Comparison of ENCODE assay signal across 9 cellular contexts in genomic region chr1:192544983-192545393, GRCh38. TPM values are rescaled to one million over a fixed set of nuclear protein-coding genes. Genes with fewer than 3 reads are reported as not detected.
A peak's percentile ranks its signal among the peaks of the same experiment; 100 is the strongest.
DNase-seq lines count a peak whose midpoint lies in the region; ATAC-seq and TF ChIP-seq lines count a peak whose summit lies in the region.
"Had no signal": no experiment of that assay in that cellular context is flagged by ENCODE, and none has a peak within 500 bp of the region (broad histone marks: within the 10 kb centered on the region; RNA-seq: fewer than 3 reads in every experiment).

No MANE protein-coding gene starts in this region.

- peaks cover 12 to 38% of the 10 kb centered on the region in 2 donors for H3K4me1 Mint-ChIP-seq in stimulated activated naive B cell treated with anti-CD40 and anti-IgM and Interleukin-4, amounts not matched to agents 10 μg/mL and 1 μg/mL and 100 μg/mL, for 72 hours

- no peaks in the 10 kb centered on the region for H3K36me3 ChIP-seq in HUES6 (ENCODE audit: control insufficient read depth, insufficient read depth, low read length)
- H3K36me3 ChIP-seq in sigmoid colon = no peaks in the 10 kb centered on the region

- H3K9me3 ChIP-seq in HUES6 (ENCODE audit: control insufficient read depth, insufficient read depth, low read depth, low read length) = no peaks in the 10 kb centered on the region
- no peaks in the 10 kb centered on the region for H3K9me3 ChIP-seq in sigmoid colon

- WGBS in sigmoid colon, 2 donors = 57 to 72% methylated on average over 5 of the region's 5 CpGs

- H3K27ac ChIP-seq in HUES6 (ENCODE audit: low read depth, low read length) = peak overlapping the region; percentile 56; the same call in 1 of the 2 replicates
- H3K27ac ChIP-seq in sigmoid colon = peak overlapping the region in 2 of 4 donors; percentile 34 to 47

- no peak for TF ChIP-seq EP300 in sigmoid colon (IDR thresholded peaks at IDR 0.05)

- intact Hi-C loops in sigmoid colon (cut with DNase I) = no loop called here

- H3K27me3 Mint-ChIP-seq in stimulated activated naive B cell treated with anti-CD40 and anti-IgM and Interleukin-4, amounts not matched to agents 10 μg/mL and 1 μg/mL and 100 μg/mL, for 72 hours = peaks cover 0 to 6% of the 10 kb centered on the region in 2 donors

- H3K27ac Mint-ChIP-seq in stimulated activated naive B cell treated with anti-CD40 and anti-IgM and Interleukin-4, amounts not matched to agents 10 μg/mL and 1 μg/mL and 100 μg/mL, for 72 hours = peak overlapping the region; percentile 71

- H3K4me3 ChIP-seq in HUES6 (ENCODE audit: low read depth, low read length) (no peak overlapping the region), sigmoid colon (no peak overlapping the region)
- H3K4me3 ChIP-seq: K562 had no signal

- DNase-seq in GM04503 (ENCODE audit: low read depth) (peak; percentile 53), NCI-H1436 treated with DMSO at 0.1 percent for 48 hours (lab: John Stamatoyannopoulos, UW) (no peak), NCI-H1694 (lab: John Stamatoyannopoulos, UW) (no peak), sigmoid colon (no peak)
- peak; percentile 21 for DNase-seq in central memory CD4-positive, alpha-beta T cell
- peak; percentile 40 for DNase-seq in stimulated activated naive B cell treated with anti-CD40 and anti-IgM and Interleukin-4, amounts not matched to agents 10 μg/mL and 1 μg/mL and 100 μg/mL, for 72 hours

- H3K36me3 Mint-ChIP-seq in stimulated activated naive B cell treated with anti-CD40 and anti-IgM and Interleukin-4, amounts not matched to agents 10 μg/mL and 1 μg/mL and 100 μg/mL, for 72 hours = no peaks in the 10 kb centered on the region

- ATAC-seq in GM21576 (IDR thresholded peaks at IDR 0.05; ENCODE audit: unreplicated experiment) = peak; percentile 71
- ATAC-seq in stimulated activated naive B cell treated with anti-CD40 and anti-IgM and Interleukin-4, amounts not matched to agents 10 μg/mL and 1 μg/mL and 100 μg/mL, for 72 hours (replicated peaks) = peak; percentile 85 to 88
- ATAC-seq: K562 had no signal

- no peak for TF ChIP-seq POLR2A in sigmoid colon (IDR thresholded peaks at IDR 0.05)

- no peak for TF ChIP-seq CTCF in sigmoid colon (IDR thresholded peaks at IDR 0.05)

- no peak overlapping the region for H3K9ac ChIP-seq in HUES6 (ENCODE audit: low read length)

- H3K4me1 ChIP-seq in HUES6 (ENCODE audit: control insufficient read depth, insufficient read depth, low read length) = peaks cover 7% of the 10 kb centered on the region
- peaks cover 0 to 34% (median 21%) of the 10 kb centered on the region in 4 donors for H3K4me1 ChIP-seq in sigmoid colon

- H3K9me3 Mint-ChIP-seq in stimulated activated naive B cell treated with anti-CD40 and anti-IgM and Interleukin-4, amounts not matched to agents 10 μg/mL and 1 μg/mL and 100 μg/mL, for 72 hours = no peaks in the 10 kb centered on the region

- no peaks in the 10 kb centered on the region for H3K27me3 ChIP-seq in HUES6 (ENCODE audit: control insufficient read depth, insufficient read depth, low read length)
- H3K27me3 ChIP-seq in sigmoid colon = no peaks in the 10 kb centered on the region

- peak overlapping the region; percentile 48 to 65 for H3K4me3 Mint-ChIP-seq in stimulated activated naive B cell treated with anti-CD40 and anti-IgM and Interleukin-4, amounts not matched to agents 10 μg/mL and 1 μg/mL and 100 μg/mL, for 72 hours

RNA-seq across cellular contexts. Expression of gene RGS1, which starts 30.6 kb away (rescaled TPM):
- total RNA-seq in sigmoid colon = 100 to 1,000 TPM in 2 of 4 donors, 10 to 100 TPM in 2; 52.9 to 153 (median 95.8) TPM
- polyA plus RNA-seq in sigmoid colon = 10 to 100 TPM; 34.8 to 49.5 (median 35.8) TPM
- total RNA-seq: K562 had no signal
- polyA plus RNA-seq: K562 had no signal

Comparison
In these comparisons a context has a peak if more than half of its experiments do, and no peak if none do; other contexts are left out.
1. DNase-seq: peak in GM04503 (single experiment), central memory CD4-positive, alpha-beta T cell (single experiment) and stimulated activated naive B cell treated with anti-CD40 and anti-IgM and Interleukin-4, amounts not matched to agents 10 μg/mL and 1 μg/mL and 100 μg/mL, for 72 hours (single experiment); none in NCI-H1436 treated with DMSO at 0.1 percent for 48 hours (single experiment), NCI-H1694 (single experiment) and sigmoid colon (single experiment).